24 cellular contexts compared by ENCODE assay signal in genomic region chr1:13900583-13900982, GRCh38.
"Had no signal": no experiment of that assay in that cellular context is flagged by ENCODE, and none has a peak within 500 bp of the region (broad histone marks: within the 10 kb centered on the region; RNA-seq: fewer than 3 reads in every experiment).

No MANE protein-coding gene starts in this region.

- H3K27ac Mint-ChIP-seq: activated naive CD4-positive, alpha-beta T cell treated with anti-CD3 and anti-CD28 coated beads, Interleukin-2, amount 10 ng/mL, durations not matched to agents 7 days and 5 days; activated naive CD8-positive, alpha-beta T cell treated with anti-CD3 and anti-CD28 coated beads, Interleukin-2, amount 50 U/mL, for 24 hours; brain; nephron progenitor cell; stimulated activated naive CD8-positive, alpha-beta T cell treated with anti-CD3 and anti-CD28 coated beads, Interleukin-15, Interleukin-2, amounts not matched to agents 100 ng/mL and 50 ng/mL, for 24 hours had no signal

- H3K4me3 Mint-ChIP-seq: activated naive CD4-positive, alpha-beta T cell treated with anti-CD3 and anti-CD28 coated beads, Interleukin-2, amount 10 ng/mL, durations not matched to agents 7 days and 5 days; activated naive CD8-positive, alpha-beta T cell treated with anti-CD3 and anti-CD28 coated beads, Interleukin-2, amount 50 U/mL, for 24 hours; brain; nephron progenitor cell; stimulated activated naive CD8-positive, alpha-beta T cell treated with anti-CD3 and anti-CD28 coated beads, Interleukin-15, Interleukin-2, amounts not matched to agents 100 ng/mL and 50 ng/mL, for 24 hours had no signal

- DNase-seq: activated CD4-positive, alpha-beta T cell treated with anti-CD3 and anti-CD28 coated beads, Interleukin-2, amount 50 U/mL, for 1 hour; activated CD8-positive, alpha-beta memory T cell treated with anti-CD3 and anti-CD28 coated beads, Interleukin-2, amount 50 U/mL, for 48 hours; activated effector memory CD4-positive, alpha-beta T cell treated with Interleukin-2 at 50 U/mL for 16 hours; activated naive CD4-positive, alpha-beta T cell treated with anti-CD3 and anti-CD28 coated beads, Interleukin-2, amount 10 ng/mL, durations not matched to agents 7 days and 5 days; activated naive CD8-positive, alpha-beta T cell treated with anti-CD3 and anti-CD28 coated beads, Interleukin-2, amount 50 U/mL, for 24 hours; activated T-cell treated with anti-CD3 and anti-CD28 coated beads, Interleukin-2, amount 50 U/mL, for 48 hours; anterior cingulate cortex; effector CD4-positive, alpha-beta T cell; nephron progenitor cell; nucleus accumbens; small intestine; stimulated activated CD4-positive, alpha-beta T cell treated with anti-CD3 and anti-CD28 coated beads, Interleukin-15, amount 100 ng/mL, for 24 hours; stimulated activated CD4-positive, alpha-beta T cell treated with anti-CD3 and anti-CD28 coated beads, Interleukin-2, amount 100 ng/mL, for 48 hours; T-helper 1 cell; T-helper 9 cell; trophoblast cell had no signal

- H3K4me1 ChIP-seq: foreskin keratinocyte had no signal

- ATAC-seq: activated CD4-positive, CD25-positive, alpha-beta regulatory T cell treated with anti-CD3 and anti-CD28 coated beads, Interleukin-2, amount 50 U/mL, for 24 hours; activated naive CD8-positive, alpha-beta T cell treated with anti-CD3 and anti-CD28 coated beads, Interleukin-2, amount 50 U/mL, for 24 hours; esophagus mucosa; left lobe of liver had no signal

- H3K9me3 Mint-ChIP-seq: activated naive CD4-positive, alpha-beta T cell treated with anti-CD3 and anti-CD28 coated beads, Interleukin-2, amount 10 ng/mL, durations not matched to agents 7 days and 5 days; activated naive CD8-positive, alpha-beta T cell treated with anti-CD3 and anti-CD28 coated beads, Interleukin-2, amount 50 U/mL, for 24 hours had no signal

- H3K27me3 ChIP-seq: foreskin keratinocyte had no signal

- H3K4me3 ChIP-seq: lung had no signal

- H3K36me3 Mint-ChIP-seq: activated naive CD4-positive, alpha-beta T cell treated with anti-CD3 and anti-CD28 coated beads, Interleukin-2, amount 10 ng/mL, durations not matched to agents 7 days and 5 days; brain had no signal

- H3K27ac ChIP-seq: foreskin keratinocyte had no signal

- H3K4me1 Mint-ChIP-seq: activated naive CD4-positive, alpha-beta T cell treated with anti-CD3 and anti-CD28 coated beads, Interleukin-2, amount 10 ng/mL, durations not matched to agents 7 days and 5 days; activated naive CD8-positive, alpha-beta T cell treated with anti-CD3 and anti-CD28 coated beads, Interleukin-2, amount 50 U/mL, for 24 hours; nephron progenitor cell had no signal

- FAIRE-seq: keratinocyte, small intestine had no signal
